Comparison of ENCODE assay signal across 8 cellular contexts in genomic region chr15:98648654-98649537, GRCh38. TPM values are rescaled to one million over a fixed set of nuclear protein-coding genes. Genes with fewer than 3 reads are reported as not detected.
DNase-seq lines count a peak whose midpoint lies in the region; ATAC-seq, FAIRE-seq and TF ChIP-seq lines count a peak whose summit lies in the region.

No MANE protein-coding gene starts in this region.

- peak; percentile 24 for ATAC-seq in HG02678 (IDR thresholded peaks at IDR 0.05; ENCODE audit: unreplicated experiment)

- TF ChIP-seq CTCF in foreskin fibroblast (IDR thresholded peaks at IDR 0.05; ENCODE audit: low read depth, low read length) (no peak), nephron progenitor cell (IDR thresholded peaks at IDR 0.05) (no peak)

- H3K27me3 Mint-ChIP-seq in activated T-helper 1 cell treated with anti-CD3 and anti-CD28 coated beads, Interleukin-12 subunit alpha, Interleukin-12 subunit beta, Interleukin-2, Interleukin-4 antibody, amounts not matched to agents 30 ng/mL and 10 ng/mL and 1 ng/mL, durations not matched to agents 14 hours and 24 hours and 36 hours (ENCODE audit: insufficient read depth): peaks cover 51% of the 10 kb centered on the region
- H3K27me3 Mint-ChIP-seq in nephron progenitor cell (ENCODE audit: low read depth, poor library complexity): peaks cover 5% of the 10 kb centered on the region

- peaks cover 2% of the 10 kb centered on the region for H3K36me3 Mint-ChIP-seq in activated T-helper 1 cell treated with anti-CD3 and anti-CD28 coated beads, Interleukin-12 subunit alpha, Interleukin-12 subunit beta, Interleukin-2, Interleukin-4 antibody, amounts not matched to agents 30 ng/mL and 10 ng/mL and 1 ng/mL, durations not matched to agents 14 hours and 24 hours and 36 hours (ENCODE audit: low read depth)
- no peaks in the 10 kb centered on the region for H3K36me3 Mint-ChIP-seq in nephron progenitor cell (ENCODE audit: low read depth)

- intact Hi-C loops in activated T-helper 1 cell treated with anti-CD3 and anti-CD28 coated beads, Interleukin-12 subunit alpha, Interleukin-12 subunit beta, Interleukin-2, Interleukin-4 antibody, amounts not matched to agents 30 ng/mL and 10 ng/mL and 1 ng/mL, durations not matched to agents 14 hours and 24 hours and 36 hours (cut with micrococcal nuclease): loop anchor here (1.0 to 5.0 kb wide), 9 partner anchors 130 to 1948 kb away; partner anchors contain the start of genes ARRDC4 and LRRC28

- peak overlapping the region; percentile 91 to 98 for H3K4me3 ChIP-seq in foreskin fibroblast (ENCODE audit: low read depth in 1 of 2, low read length in 2 of 2)

- peak overlapping the region; percentile 93 for H3K27ac Mint-ChIP-seq in activated T-helper 1 cell treated with anti-CD3 and anti-CD28 coated beads, Interleukin-12 subunit alpha, Interleukin-12 subunit beta, Interleukin-2, Interleukin-4 antibody, amounts not matched to agents 30 ng/mL and 10 ng/mL and 1 ng/mL, durations not matched to agents 14 hours and 24 hours and 36 hours
- peak overlapping the region; percentile 99 for H3K27ac Mint-ChIP-seq in nephron progenitor cell

- H3K9me3 Mint-ChIP-seq in activated T-helper 1 cell treated with anti-CD3 and anti-CD28 coated beads, Interleukin-12 subunit alpha, Interleukin-12 subunit beta, Interleukin-2, Interleukin-4 antibody, amounts not matched to agents 30 ng/mL and 10 ng/mL and 1 ng/mL, durations not matched to agents 14 hours and 24 hours and 36 hours: no peaks in the 10 kb centered on the region
- no peaks in the 10 kb centered on the region for H3K9me3 Mint-ChIP-seq in nephron progenitor cell

- DNase-seq in NCI-H2196 (lab: John Stamatoyannopoulos, UW; ENCODE audit: unreplicated experiment) (peak; percentile 13), NCI-H2196 treated with DMSO at 0.1 percent for 48 hours (lab: John Stamatoyannopoulos, UW; ENCODE audit: unreplicated experiment) (no peak), NCI-H774 (lab: John Stamatoyannopoulos, UW) (peak; percentile 20), foreskin fibroblast (peak in 1 of 2 donors; percentile 83), nephron progenitor cell (peak; percentile 68), urothelium cell line (ENCODE audit: low spot score) (peak; percentile 51)
- DNase-seq in activated T-helper 1 cell treated with anti-CD3 and anti-CD28 coated beads, Interleukin-12 subunit alpha, Interleukin-12 subunit beta, Interleukin-2, Interleukin-4 antibody, amounts not matched to agents 30 ng/mL and 10 ng/mL and 1 ng/mL, durations not matched to agents 14 hours and 24 hours and 36 hours (ENCODE audit: low spot score): peak; percentile 20

- H3K4me1 Mint-ChIP-seq in activated T-helper 1 cell treated with anti-CD3 and anti-CD28 coated beads, Interleukin-12 subunit alpha, Interleukin-12 subunit beta, Interleukin-2, Interleukin-4 antibody, amounts not matched to agents 30 ng/mL and 10 ng/mL and 1 ng/mL, durations not matched to agents 14 hours and 24 hours and 36 hours (ENCODE audit: low read depth): peaks cover 40% of the 10 kb centered on the region
- peaks cover 46% of the 10 kb centered on the region for H3K4me1 Mint-ChIP-seq in nephron progenitor cell

- peak overlapping the region; percentile 85 for H3K4me3 Mint-ChIP-seq in activated T-helper 1 cell treated with anti-CD3 and anti-CD28 coated beads, Interleukin-12 subunit alpha, Interleukin-12 subunit beta, Interleukin-2, Interleukin-4 antibody, amounts not matched to agents 30 ng/mL and 10 ng/mL and 1 ng/mL, durations not matched to agents 14 hours and 24 hours and 36 hours
- H3K4me3 Mint-ChIP-seq in nephron progenitor cell: peak overlapping the region; percentile 90

- FAIRE-seq in urothelium cell line (lab: Jason Lieb, UNC): no peak

RNA-seq across cellular contexts. Expression of gene IGF1R, which starts 0.6 kb away (rescaled TPM):
- total RNA-seq in activated T-helper 1 cell treated with anti-CD3 and anti-CD28 coated beads, Interleukin-12 subunit alpha, Interleukin-12 subunit beta, Interleukin-2, Interleukin-4 antibody, amounts not matched to agents 30 ng/mL and 10 ng/mL and 1 ng/mL, durations not matched to agents 14 hours and 24 hours and 36 hours: 38.7 and 39.8 TPM in 2 replicates
